Comparison of ENCODE assay signal across 9 cellular contexts in genomic region chr20:64261138-64261537, GRCh38. TPM values are rescaled to one million over a fixed set of nuclear protein-coding genes. Genes with fewer than 3 reads are reported as not detected.
DNase-seq lines count a peak whose midpoint lies in the region; ATAC-seq and TF ChIP-seq lines count a peak whose summit lies in the region.
"Had no signal": no experiment of that assay in that cellular context is flagged by ENCODE, and none has a peak within 500 bp of the region (broad histone marks: within the 10 kb centered on the region; RNA-seq: fewer than 3 reads in every experiment).

No MANE protein-coding gene starts in this region.

- no peaks in the 10 kb centered on the region for H3K9me3 ChIP-seq in thoracic aorta

- H3K4me3 ChIP-seq in brain microvascular endothelial cell (ENCODE audit: low read depth, low read length): no peak overlapping the region
- peak overlapping the region; percentile 22 for H3K4me3 ChIP-seq in thoracic aorta

- in situ Hi-C loops in brain microvascular endothelial cell (cut with HindIII; ENCODE audit: low pct_ligation_motif_present, low sequenced_read_pairs): no loop called here
- in situ Hi-C loops in G401 (cut with HindIII; ENCODE audit: low sequenced_read_pairs): no loop called here

- peaks cover 81% of the 10 kb centered on the region for H3K4me1 Mint-ChIP-seq in activated T-cell treated with anti-CD3 and anti-CD28 coated beads, Interleukin-2, amount 50 U/mL, for 24 hours (ENCODE audit: low read depth)
- peaks cover 60% of the 10 kb centered on the region for H3K4me1 Mint-ChIP-seq in stimulated activated memory B cell treated with anti-CD40 and anti-IgM and Interleukin-4, amounts not matched to agents 10 μg/mL and 1 μg/mL and 100 μg/mL, for 72 hours

- no peak overlapping the region for H3K4me3 Mint-ChIP-seq in activated T-cell treated with anti-CD3 and anti-CD28 coated beads, Interleukin-2, amount 50 U/mL, for 24 hours
- no peak overlapping the region for H3K4me3 Mint-ChIP-seq in stimulated activated memory B cell treated with anti-CD40 and anti-IgM and Interleukin-4, amounts not matched to agents 10 μg/mL and 1 μg/mL and 100 μg/mL, for 72 hours

- no peaks in the 10 kb centered on the region for H3K27me3 ChIP-seq in brain microvascular endothelial cell (replicated peaks)
- H3K27me3 ChIP-seq in thoracic aorta (replicated peaks; ENCODE audit: insufficient read depth): no peaks in the 10 kb centered on the region

- TF ChIP-seq CTCF in brain microvascular endothelial cell (IDR thresholded peaks at IDR 0.05; ENCODE audit: low read depth, low read length, missing control alignments): no peak
- no peak for TF ChIP-seq CTCF in thoracic aorta (IDR thresholded peaks at IDR 0.05)

- no peaks in the 10 kb centered on the region for H3K27me3 Mint-ChIP-seq in activated T-cell treated with anti-CD3 and anti-CD28 coated beads, Interleukin-2, amount 50 U/mL, for 24 hours
- no peaks in the 10 kb centered on the region for H3K27me3 Mint-ChIP-seq in stimulated activated memory B cell treated with anti-CD40 and anti-IgM and Interleukin-4, amounts not matched to agents 10 μg/mL and 1 μg/mL and 100 μg/mL, for 72 hours

- H3K9me3 Mint-ChIP-seq in activated T-cell treated with anti-CD3 and anti-CD28 coated beads, Interleukin-2, amount 50 U/mL, for 24 hours: no peaks in the 10 kb centered on the region
- no peaks in the 10 kb centered on the region for H3K9me3 Mint-ChIP-seq in stimulated activated memory B cell treated with anti-CD40 and anti-IgM and Interleukin-4, amounts not matched to agents 10 μg/mL and 1 μg/mL and 100 μg/mL, for 72 hours

- no peak for ATAC-seq in thoracic aorta (ENCODE audit: insufficient number of reproducible peaks, low FRiP score, low read depth)
- ATAC-seq in stimulated activated memory B cell treated with anti-CD40 and anti-IgM and Interleukin-4, amounts not matched to agents 10 μg/mL and 1 μg/mL and 100 μg/mL, for 72 hours: no peak
- no peak for ATAC-seq in GM18498 (IDR thresholded peaks at IDR 0.05; ENCODE audit: unreplicated experiment)

- DNase-seq in activated T-cell treated with anti-CD3 and anti-CD28 coated beads, Interleukin-2, amount 50 U/mL, for 24 hours: no peak
- DNase-seq in activated T-cell treated with anti-CD3 and anti-CD28 coated beads, Interleukin-2, amount 50 U/mL, for 1 hour: no peak
- peak; percentile 12 for DNase-seq in brain microvascular endothelial cell
- peak; percentile 11 for DNase-seq in kidney tubule cell (ENCODE audit: low spot score)
- no peak for DNase-seq in thoracic aorta (ENCODE audit: low spot score)
- DNase-seq in G401 (ENCODE audit: low spot score): no peak
- DNase-seq: activated effector memory CD4-positive, alpha-beta T cell treated with Interleukin-2 at 50 U/mL for 16 hours had no signal

- peaks cover 11 to 27% of the 10 kb centered on the region in 2 donors for H3K4me1 ChIP-seq in thoracic aorta (ENCODE audit: control insufficient read depth in 1 of 2, low read depth in 2 of 2)

- H3K36me3 Mint-ChIP-seq in activated T-cell treated with anti-CD3 and anti-CD28 coated beads, Interleukin-2, amount 50 U/mL, for 24 hours (ENCODE audit: low read depth): peaks cover 50% of the 10 kb centered on the region
- H3K36me3 Mint-ChIP-seq in stimulated activated memory B cell treated with anti-CD40 and anti-IgM and Interleukin-4, amounts not matched to agents 10 μg/mL and 1 μg/mL and 100 μg/mL, for 72 hours: peaks cover 48% of the 10 kb centered on the region

- peak overlapping the region; percentile 12 for H3K27ac Mint-ChIP-seq in activated T-cell treated with anti-CD3 and anti-CD28 coated beads, Interleukin-2, amount 50 U/mL, for 24 hours
- no peak overlapping the region for H3K27ac Mint-ChIP-seq in stimulated activated memory B cell treated with anti-CD40 and anti-IgM and Interleukin-4, amounts not matched to agents 10 μg/mL and 1 μg/mL and 100 μg/mL, for 72 hours

- no peak overlapping the region for H3K27ac ChIP-seq in brain microvascular endothelial cell
- no peak overlapping the region for H3K27ac ChIP-seq in thoracic aorta

- H3K36me3 ChIP-seq in brain microvascular endothelial cell (replicated peaks) (no peaks in the 10 kb centered on the region), thoracic aorta (no peaks in the 10 kb centered on the region)

RNA-seq across cellular contexts. Expression of gene PCMTD2, which starts 5.6 kb away (rescaled TPM):
- 100 to 1,000 TPM in 1 of 2 donors, 10 to 100 TPM in 1; 55.9 to 113 TPM for total RNA-seq in thoracic aorta
- 64.1 and 68.2 TPM in 2 replicates for total RNA-seq in G401 (2014; rRNA removed; shearing (Covaris generic))

Comparison
In these comparisons a context has a peak if more than half of its experiments do, and no peak if none do; other contexts are left out.
1. DNase-seq: peak in brain microvascular endothelial cell (single experiment) and kidney tubule cell (single experiment); none in activated T-cell treated with anti-CD3 and anti-CD28 coated beads, Interleukin-2, amount 50 U/mL, for 24 hours (single experiment), activated T-cell treated with anti-CD3 and anti-CD28 coated beads, Interleukin-2, amount 50 U/mL, for 1 hour (single experiment), thoracic aorta (single experiment) and G401 (single experiment).